1 cellular context compared by ENCODE assay signal in genomic region chr14:81005540-81006228, GRCh38.
TF ChIP-seq lines count a peak whose summit lies in the region.

No MANE protein-coding gene starts in this region.

TF ChIP-seq in K562, 482 proteins besides CTCF, POLR2A, EP300 and RAD21 (continued from another document and continues in another):
- TF ChIP-seq ATF3 (IDR thresholded peaks at IDR 0.05): peak; percentile 75
- no peak for TF ChIP-seq ATF3 (CRISPR knock-in tag; conservative IDR thresholded peaks at IDR 0.05)
- TF ChIP-seq GTF2B (IDR thresholded peaks at IDR 0.05; ENCODE audit: extremely low read depth, insufficient read length): no peak
- no peak for TF ChIP-seq ZNF184 (CRISPR knock-in tag; IDR thresholded peaks at IDR 0.05)
- TF ChIP-seq CREM (IDR thresholded peaks at IDR 0.05; ENCODE audit: low read depth): peak; percentile 82
- peak; percentile 72 for TF ChIP-seq JUND (IDR thresholded peaks at IDR 0.05; ENCODE audit: borderline replicate concordance, low read depth, low read length)
- peak; percentile 83; the same call in 2 of the 3 replicates for TF ChIP-seq JUND (tag; IDR thresholded peaks at IDR 0.05; ENCODE audit: borderline replicate concordance, low read depth, low read length)
- no peak for TF ChIP-seq ZNF407 (IDR thresholded peaks at IDR 0.05; ENCODE audit: low read depth)
- TF ChIP-seq ZBTB11 (CRISPR knock-in tag; IDR thresholded peaks at IDR 0.05): no peak
- no peak for TF ChIP-seq POLR2G (IDR thresholded peaks at IDR 0.05; ENCODE audit: low read depth, low read length)
- no peak for TF ChIP-seq MED1 (CRISPR knock-in tag; IDR thresholded peaks at IDR 0.05; ENCODE audit: borderline replicate concordance)
- no peak for TF ChIP-seq CHAMP1 (IDR thresholded peaks at IDR 0.05)
- TF ChIP-seq NUFIP1 (IDR thresholded peaks at IDR 0.05; ENCODE audit: partially characterized antibody): no peak
- no peak for TF ChIP-seq ZNF3 (CRISPR knock-in tag; IDR thresholded peaks at IDR 0.05)
- no peak for TF ChIP-seq POLR3G (IDR thresholded peaks at IDR 0.05; ENCODE audit: extremely low read depth, insufficient read length, insufficient replicate concordance)
- no peak for TF ChIP-seq PTTG1 (tag; IDR thresholded peaks at IDR 0.05; ENCODE audit: low read depth)
- no peak for TF ChIP-seq ATF1 (CRISPR knock-in tag; IDR thresholded peaks at IDR 0.05)
- TF ChIP-seq ATF1 (tag; IDR thresholded peaks at IDR 0.05): peak; percentile 56; the same call in 1 of the 2 replicates
- 0 out of 2 replicates have a peak, but pooled peaks have one; percentile 38 for TF ChIP-seq HMBOX1 (IDR thresholded peaks at IDR 0.05)
- no peak for TF ChIP-seq ZSCAN32 (CRISPR knock-in tag; IDR thresholded peaks at IDR 0.05)
- no peak for TF ChIP-seq LCOR (CRISPR knock-in tag; IDR thresholded peaks at IDR 0.05)
- no peak for TF ChIP-seq ZNF253 (CRISPR knock-in tag; conservative IDR thresholded peaks at IDR 0.05)
- TF ChIP-seq RBM39 (optimal IDR thresholded peaks at IDR 0.05; ENCODE audit: low read depth, low read length): no peak
- no peak for TF ChIP-seq ILF3 (IDR thresholded peaks at IDR 0.05; ENCODE audit: borderline replicate concordance)
- TF ChIP-seq CTBP1 (IDR thresholded peaks at IDR 0.05; ENCODE audit: borderline replicate concordance): no peak
- TF ChIP-seq ARID3B (CRISPR knock-in tag; IDR thresholded peaks at IDR 0.05; ENCODE audit: borderline replicate concordance): no peak
- no peak for TF ChIP-seq TGIF2 (CRISPR knock-in tag; IDR thresholded peaks at IDR 0.05)
- TF ChIP-seq GABPA (tag; conservative IDR thresholded peaks at IDR 0.05; ENCODE audit: low read depth): no peak
- TF ChIP-seq E4F1 (CRISPR knock-in tag; IDR thresholded peaks at IDR 0.05; ENCODE audit: borderline replicate concordance): no peak
- TF ChIP-seq RFX1 (IDR thresholded peaks at IDR 0.05): no peak
- TF ChIP-seq HDAC8 (tag; IDR thresholded peaks at IDR 0.05): no peak
- no peak for TF ChIP-seq FUS (optimal IDR thresholded peaks at IDR 0.05; ENCODE audit: low read depth, low read length)
- 0 out of 2 replicates have a peak, but pooled peaks have one; percentile 16 for TF ChIP-seq ARID1B (IDR thresholded peaks at IDR 0.05)
- TF ChIP-seq TCF7 (IDR thresholded peaks at IDR 0.05; ENCODE audit: borderline replicate concordance): no peak
- TF ChIP-seq NR2C2 (CRISPR knock-in tag; IDR thresholded peaks at IDR 0.05): no peak
- TF ChIP-seq NR2C2 (tag; IDR thresholded peaks at IDR 0.05): 0 out of 2 replicates have a peak, but pooled peaks have one; percentile 24
- TF ChIP-seq FOXA1 (IDR thresholded peaks at IDR 0.05; ENCODE audit: borderline replicate concordance): no peak
- no peak for TF ChIP-seq POLR2AphosphoS2 (IDR thresholded peaks at IDR 0.05; ENCODE audit: low read length)
- TF ChIP-seq ZNF717 (CRISPR knock-in tag; IDR thresholded peaks at IDR 0.05): no peak
- TF ChIP-seq MEIS2 (IDR thresholded peaks at IDR 0.05; ENCODE audit: partially characterized antibody): peak; percentile 80
- TF ChIP-seq STAT5A (IDR thresholded peaks at IDR 0.05; ENCODE audit: borderline replicate concordance, low read length): peak; percentile 14; the same call in 1 of the 2 replicates
- no peak for TF ChIP-seq NR2C1 (IDR thresholded peaks at IDR 0.05)
- no peak for TF ChIP-seq NR2C1 (tag; IDR thresholded peaks at IDR 0.05)
- TF ChIP-seq SUPT5H (IDR thresholded peaks at IDR 0.05): no peak
- no peak for TF ChIP-seq SRF (CRISPR knock-in tag; IDR thresholded peaks at IDR 0.05)
- no peak for TF ChIP-seq TCF3 (CRISPR knock-in tag; IDR thresholded peaks at IDR 0.05)
